In the genomic region with DNA sequence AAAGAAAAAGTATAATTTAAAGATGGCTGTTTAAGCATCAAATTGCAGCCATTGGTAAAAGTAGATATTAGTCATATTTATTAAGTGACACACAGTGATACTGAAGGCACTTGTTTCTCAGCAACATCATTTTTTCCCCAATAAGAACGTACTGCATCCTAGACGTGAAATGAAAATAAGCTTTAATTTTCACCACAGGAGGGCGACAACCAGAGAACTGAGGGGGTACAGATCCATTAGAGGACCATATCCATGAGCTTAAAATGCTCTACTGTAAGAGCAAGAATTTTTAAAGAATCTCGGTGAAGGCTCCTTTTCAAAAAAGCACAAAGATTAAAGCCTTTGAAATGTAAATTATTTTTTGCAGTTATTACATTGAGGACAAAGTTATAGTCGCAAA, we compare ENCODE assay signal across 15 cellular contexts. TPM values are rescaled to one million over a fixed set of nuclear protein-coding genes. Genes with fewer than 3 reads are reported as not detected.
DNase-seq lines count a peak whose midpoint lies in the region; ATAC-seq and TF ChIP-seq lines count a peak whose summit lies in the region.
"Had no signal": no experiment of that assay in that cellular context is flagged by ENCODE, and none has a peak within 500 bp of the region (broad histone marks: within the 10 kb centered on the region; RNA-seq: fewer than 3 reads in every experiment).

No MANE protein-coding gene starts in this region.

- H3K36me3 ChIP-seq in GM23248 (ENCODE audit: low read depth): no peaks in the 10 kb centered on the region
- H3K36me3 ChIP-seq in hepatocyte (replicated peaks; ENCODE audit: insufficient read depth, low read depth): no peaks in the 10 kb centered on the region
- no peaks in the 10 kb centered on the region for H3K36me3 ChIP-seq in CD8-positive, alpha-beta memory T cell (ENCODE audit: insufficient read depth, low read length)
- H3K36me3 ChIP-seq: stomach had no signal

- H3F3A ChIP-seq in GM23248 (ENCODE audit: insufficient read depth): no peaks in the 10 kb centered on the region

- H3K4me3 ChIP-seq in AG10803 (ENCODE audit: low read length): no peak overlapping the region
- no peak overlapping the region for H3K4me3 ChIP-seq in GM23248
- no peak overlapping the region for H3K4me3 ChIP-seq in hepatocyte
- no peak overlapping the region for H3K4me3 ChIP-seq in CD8-positive, alpha-beta memory T cell (ENCODE audit: low read length)
- H3K4me3 ChIP-seq: coronary artery, stomach had no signal

- H3K4me1 Mint-ChIP-seq in CD8-positive, alpha-beta memory T cell: peaks cover 0 to 6% (median 0%) of the 10 kb centered on the region in 3 donors

- H3K36me3 Mint-ChIP-seq in CD8-positive, alpha-beta memory T cell: peaks cover 0 to 4% (median 0%) of the 10 kb centered on the region in 3 donors
- H3K36me3 Mint-ChIP-seq: natural killer cell treated with Interleukin-12 subunit alpha and Interleukin-12 subunit beta and Interleukin-15 and Interleukin-18, amount 100 ng/mL, for 72 hours had no signal

- no peak overlapping the region for H3K27ac Mint-ChIP-seq in CD8-positive, alpha-beta memory T cell
- H3K27ac Mint-ChIP-seq: natural killer cell treated with Interleukin-12 subunit alpha and Interleukin-12 subunit beta and Interleukin-15 and Interleukin-18, amount 100 ng/mL, for 72 hours; WTC11 had no signal

- no peaks in the 10 kb centered on the region for H3K9me2 ChIP-seq in GM23248 (ENCODE audit: insufficient read depth)
- no peaks in the 10 kb centered on the region for H3K9me2 ChIP-seq in hepatocyte (replicated peaks; ENCODE audit: insufficient read depth)

- H4K20me1 ChIP-seq in GM23248 (ENCODE audit: insufficient read depth) (no peaks in the 10 kb centered on the region), hepatocyte (ENCODE audit: insufficient read depth, poor library complexity, severe bottlenecking) (no peaks in the 10 kb centered on the region)

- POLR2A ChIA-PET in RWPE1 (lab: Yijun Ruan, JAX; ENCODE audit: low non-redundant PET): no interaction called here
- POLR2A ChIA-PET in CD8-positive, alpha-beta memory T cell (lab: Charles Lee): no interaction called here

- H3K27ac ChIP-seq in GM23248: no peak overlapping the region
- H3K27ac ChIP-seq in RWPE1: no peak overlapping the region
- H3K27ac ChIP-seq in hepatocyte: no peak overlapping the region
- no peak overlapping the region for H3K27ac ChIP-seq in CD8-positive, alpha-beta memory T cell (ENCODE audit: low read depth, low read length)
- H3K27ac ChIP-seq: coronary artery, stomach had no signal

- 39 to 43% methylated on average over 5 of the region's 5 CpGs for WGBS in GM23248 (ENCODE audit: low coverage in 1 of 2, low lambda C conversion rate in 2 of 2, missing lambda C conversion rate in 2 of 2), 2 experiments
- WGBS in hepatocyte (ENCODE audit: low lambda C conversion rate, missing lambda C conversion rate): 61% methylated on average over 5 of the region's 5 CpGs

- H3K4me1 ChIP-seq in GM23248 (ENCODE audit: insufficient read depth) (no peaks in the 10 kb centered on the region), hepatocyte (ENCODE audit: insufficient read depth) (no peaks in the 10 kb centered on the region)
- H3K4me1 ChIP-seq in CD8-positive, alpha-beta memory T cell (ENCODE audit: insufficient read depth, low read length): no peaks in the 10 kb centered on the region
- H3K4me1 ChIP-seq: stomach had no signal

- H3K9ac ChIP-seq in GM23248: no peak overlapping the region

- no peak for ATAC-seq in HG03378 (IDR thresholded peaks at IDR 0.05; ENCODE audit: unreplicated experiment)
- ATAC-seq: natural killer cell treated with Interleukin-12 subunit alpha and Interleukin-12 subunit beta and Interleukin-15 and Interleukin-18, amount 100 ng/mL, for 72 hours; WTC11 had no signal

- H3K9me3 ChIP-seq in GM23248 (ENCODE audit: low read depth): no peaks in the 10 kb centered on the region
- no peaks in the 10 kb centered on the region for H3K9me3 ChIP-seq in hepatocyte (ENCODE audit: low read depth)
- no peaks in the 10 kb centered on the region for H3K9me3 ChIP-seq in CD8-positive, alpha-beta memory T cell (ENCODE audit: low read length)

- in situ Hi-C loops in GM23248 (cut with MboI): no loop called here

- H3K27me3 ChIP-seq in GM23248 (replicated peaks; ENCODE audit: insufficient read depth): no peaks in the 10 kb centered on the region
- no peaks in the 10 kb centered on the region for H3K27me3 ChIP-seq in hepatocyte
- H3K27me3 ChIP-seq in CD8-positive, alpha-beta memory T cell (ENCODE audit: insufficient read depth, low read length, poor library complexity, severe bottlenecking): no peaks in the 10 kb centered on the region

- peaks cover 9 to 12% of the 10 kb centered on the region in 2 donors for H3K27me3 Mint-ChIP-seq in CD8-positive, alpha-beta memory T cell

- no peak overlapping the region for H3K4me3 Mint-ChIP-seq in CD8-positive, alpha-beta memory T cell
- H3K4me3 Mint-ChIP-seq: natural killer cell treated with Interleukin-12 subunit alpha and Interleukin-12 subunit beta and Interleukin-15 and Interleukin-18, amount 100 ng/mL, for 72 hours; WTC11 had no signal

- no peak overlapping the region for H2AFZ ChIP-seq in GM23248
- H2AFZ ChIP-seq in hepatocyte: no peak overlapping the region

- H3K4me2 ChIP-seq in GM23248 (ENCODE audit: unreplicated experiment): no peak overlapping the region
- H3K4me2 ChIP-seq in hepatocyte: no peak overlapping the region

- DNase-seq in AG10803 (ENCODE audit: low read depth) (peak; percentile 9), GM23248 (peak; percentile 8), RWPE1 (ENCODE audit: low spot score) (peak; percentile 19), hepatocyte (ENCODE audit: low spot score) (no peak), NCI-H146 treated with DMSO at 0.1 percent for 48 hours (lab: John Stamatoyannopoulos, UW; ENCODE audit: unreplicated experiment) (no peak), mucosa of gallbladder (ENCODE audit: low spot score) (no peak)
- no peak for DNase-seq in CD8-positive, alpha-beta memory T cell
- DNase-seq: activated effector memory CD4-positive, alpha-beta T cell treated with anti-CD3 and anti-CD28 coated beads, Interleukin-2, amount 50 U/mL, for 16 hours; GOT3; NCI-H2081; stomach had no signal

- peak; percentile 45 for TF ChIP-seq CTCF in AG10803 (conservative IDR thresholded peaks at IDR 0.05; ENCODE audit: low read length)
- TF ChIP-seq CTCF in RWPE1 (conservative IDR thresholded peaks at IDR 0.05; ENCODE audit: low read depth): peak; percentile 28
- TF ChIP-seq CTCF in hepatocyte (IDR thresholded peaks at IDR 0.05; ENCODE audit: poor library complexity): peak; percentile 27

- H3K9me3 Mint-ChIP-seq in CD8-positive, alpha-beta memory T cell: peaks cover 0 to 7% (median 7%) of the 10 kb centered on the region in 5 donors
- H3K9me3 Mint-ChIP-seq: natural killer cell treated with Interleukin-12 subunit alpha and Interleukin-12 subunit beta and Interleukin-15 and Interleukin-18, amount 100 ng/mL, for 72 hours had no signal

- CTCF ChIA-PET in RWPE1 (lab: Yijun Ruan, JAX): interaction anchor here (0.6 to 1.0 kb wide), 2 partner anchors 15 to 105 kb away, joined by 3 to 4 read pairs; no protein-coding TSS in a partner anchor
- CTCF ChIA-PET in CD8-positive, alpha-beta memory T cell (lab: Charles Lee): no interaction called here

- H3K79me2 ChIP-seq in GM23248 (ENCODE audit: insufficient read depth) (no peaks in the 10 kb centered on the region), hepatocyte (no peaks in the 10 kb centered on the region)

RNA-seq across cellular contexts. Expression of a gene that starts 33.4 kb away (rescaled TPM):
- 28.6 and 29.7 TPM in 2 replicates for total RNA-seq in GM23248 (2014; rRNA removed; shearing (Covaris generic))
- polyA plus RNA-seq in GM23248 (2016; fragmentation: Nextera tagmentation; extraction: Ambion mirVana): 35.9 and 43.6 TPM in 2 replicates
- total RNA-seq in hepatocyte: 33.8 and 35.6 TPM in 2 replicates
- polyA plus RNA-seq in hepatocyte: 27.8 and 29.6 TPM in 2 replicates
- total RNA-seq in CD8-positive, alpha-beta memory T cell: 10 to 100 TPM; 56.0 to 64.3 TPM
- polyA plus RNA-seq in CD8-positive, alpha-beta memory T cell: 59.0 TPM
- total RNA-seq in mucosa of gallbladder: 45.3 TPM

RNA-seq across cellular contexts. Expression of a gene that starts 53.0 kb away (rescaled TPM):
- total RNA-seq in GM23248 (2014; rRNA removed; shearing (Covaris generic)): not detected in 2 replicates
- 0.14 TPM in 1 of 2 replicates, not detected in the other for polyA plus RNA-seq in GM23248 (2016; fragmentation: Nextera tagmentation; extraction: Ambion mirVana)
- total RNA-seq in hepatocyte: not detected in 2 replicates
- not detected in 2 replicates for polyA plus RNA-seq in hepatocyte
- under 1 TPM; 0.40 to 0.59 TPM for total RNA-seq in CD8-positive, alpha-beta memory T cell
- polyA plus RNA-seq in CD8-positive, alpha-beta memory T cell: not detected
- total RNA-seq in mucosa of gallbladder: not detected
- total RNA-seq: natural killer cell treated with Interleukin-12 subunit alpha and Interleukin-12 subunit beta and Interleukin-15 and Interleukin-18, amount 100 ng/mL, for 72 hours; stomach; WTC11 had no signal
- polyA plus RNA-seq: stomach had no signal

Comparison
In these comparisons a context has a peak if more than half of its experiments do, and no peak if none do; other contexts are left out.
1. DNase-seq: peak in AG10803 (single experiment), GM23248 (single experiment) and RWPE1 (single experiment); none in hepatocyte (single experiment), CD8-positive, alpha-beta memory T cell (0 of 5), NCI-H146 treated with DMSO at 0.1 percent for 48 hours (single experiment) and mucosa of gallbladder (single experiment).
2. Peak in every context shown above with its lines, with median percentiles within 50 percentile points of each other: CTCF ChIP-seq.